In the genomic region with DNA sequence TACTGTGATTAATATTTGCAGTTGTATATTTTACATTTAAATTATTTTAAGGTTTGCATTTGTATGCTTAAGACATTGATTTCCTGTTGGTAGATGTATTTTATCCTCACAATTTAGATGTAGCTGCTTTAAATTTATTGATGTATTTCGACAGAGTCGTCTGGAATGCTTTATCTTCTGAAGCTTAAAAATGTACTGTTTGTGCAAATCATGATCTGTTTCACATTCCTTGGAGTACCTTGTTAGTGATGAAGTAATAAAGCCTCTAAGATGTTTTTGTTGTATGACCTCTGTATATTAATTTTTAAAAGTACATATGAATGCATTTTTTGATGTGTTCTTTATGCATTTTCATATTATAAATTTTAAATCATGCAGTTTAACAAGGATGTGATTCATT, we compare ENCODE assay signal across 8 cellular contexts. TPM values are rescaled to one million over a fixed set of nuclear protein-coding genes. Genes with fewer than 3 reads are reported as not detected.
DNase-seq lines count a peak whose midpoint lies in the region; ATAC-seq and TF ChIP-seq lines count a peak whose summit lies in the region.

No MANE protein-coding gene starts in this region.

- H3K27me3 Mint-ChIP-seq in Caco-2 (ENCODE audit: insufficient read depth, unreplicated experiment) (no peaks in the 10 kb centered on the region), endodermal cell (ENCODE audit: insufficient read depth) (no peaks in the 10 kb centered on the region)

- H3K27me3 ChIP-seq in Caco-2 (replicated peaks; ENCODE audit: control insufficient read depth, insufficient read depth, low read length) (no peaks in the 10 kb centered on the region), OCI-LY3 (ENCODE audit: low read depth, low read length) (no peaks in the 10 kb centered on the region), endodermal cell (ENCODE audit: control insufficient read depth, insufficient read depth, low read length, poor library complexity, severe bottlenecking) (no peaks in the 10 kb centered on the region), neutrophil (no peaks in the 10 kb centered on the region)

- H3K36me3 ChIP-seq in Caco-2 (ENCODE audit: control insufficient read depth, insufficient read depth, low read length) (no peaks in the 10 kb centered on the region; the same call in 1 of the 2 replicates), OCI-LY3 (replicated peaks; ENCODE audit: low read depth, low read length) (peaks cover 61% of the 10 kb centered on the region), endodermal cell (ENCODE audit: control insufficient read depth, insufficient read depth, low read length) (peaks cover 65% of the 10 kb centered on the region), neutrophil (peaks cover 14% of the 10 kb centered on the region)

- TF ChIP-seq CTCF in Caco-2 (IDR thresholded peaks at IDR 0.05; ENCODE audit: insufficient read depth in 1 of 2, low read depth in 1 of 2, low read length in 1 of 2, severe bottlenecking in 1 of 2, unreplicated experiment in 1 of 2) (no peak), OCI-LY3 (IDR thresholded peaks at IDR 0.05; ENCODE audit: low read depth, low read length) (no peak), endodermal cell (conservative IDR thresholded peaks at IDR 0.05) (no peak), neutrophil (IDR thresholded peaks at IDR 0.05) (no peak)

- no peak overlapping the region for H2AFZ ChIP-seq in OCI-LY3 (ENCODE audit: low read depth, low read length)

- H3K4me2 ChIP-seq in OCI-LY3 (ENCODE audit: low read length): peak overlapping the region; percentile 87

- H3K4me3 Mint-ChIP-seq in Caco-2 (ENCODE audit: unreplicated experiment): peak overlapping the region; percentile 86
- H3K4me3 Mint-ChIP-seq in endodermal cell: peak overlapping the region; percentile 95

- H3K36me3 Mint-ChIP-seq in Caco-2 (ENCODE audit: insufficient read depth, unreplicated experiment) (peaks cover 89% of the 10 kb centered on the region), endodermal cell (ENCODE audit: low read depth) (peaks cover 50% of the 10 kb centered on the region)

- H3K27ac ChIP-seq in OCI-LY3 (ENCODE audit: low read length) (peak overlapping the region; percentile 94), endodermal cell (ENCODE audit: low read depth, low read length) (no peak overlapping the region), neutrophil (peak overlapping the region; percentile 98)

- H3K4me1 Mint-ChIP-seq in Caco-2 (ENCODE audit: low read depth, unreplicated experiment) (peaks cover 35% of the 10 kb centered on the region), endodermal cell (peaks cover 29% of the 10 kb centered on the region)

- H3K9me3 Mint-ChIP-seq in Caco-2 (ENCODE audit: unreplicated experiment) (peaks cover 11% of the 10 kb centered on the region), endodermal cell (peaks cover 4% of the 10 kb centered on the region)

- H3K27ac Mint-ChIP-seq in Caco-2 (ENCODE audit: unreplicated experiment): peak overlapping the region; percentile 97
- H3K27ac Mint-ChIP-seq in endodermal cell: peak overlapping the region; percentile 100

- H3K9me3 ChIP-seq in Caco-2 (no peaks in the 10 kb centered on the region), OCI-LY3 (ENCODE audit: insufficient read depth, low read length) (no peaks in the 10 kb centered on the region), endodermal cell (ENCODE audit: control insufficient read depth, low read length) (no peaks in the 10 kb centered on the region), neutrophil (no peaks in the 10 kb centered on the region)

- intact Hi-C loops in Caco-2 (cut with micrococcal nuclease; ENCODE audit: unreplicated experiment): loop anchor here (5.0 kb wide), 2 partner anchors 155 to 235 kb away; no protein-coding TSS in a partner anchor

- no peak for DNase-seq in Caco-2
- no peak for DNase-seq in endodermal cell
- no peak for DNase-seq in effector CD8-positive, alpha-beta T cell (lab: John Stamatoyannopoulos, UW)
- DNase-seq in ecto neural progenitor cell (ENCODE audit: low spot score): no peak
- DNase-seq in anterior cingulate cortex (lab: John Stamatoyannopoulos, UW): no peak

- WGBS in endodermal cell (ENCODE audit: insufficient coverage in 1 of 2, insufficient read length in 1 of 2), 2 experiments: 5 to 9% methylated on average over 2 of the region's 2 CpGs

- CTCF ChIA-PET in Caco-2 (lab: Charles Lee): interaction anchor here (1.4 kb wide), 1 partner anchor 93 kb away, joined by 4 read pairs; no protein-coding TSS in a partner anchor

- H3K9ac ChIP-seq in OCI-LY3 (ENCODE audit: low read length) (peak overlapping the region; percentile 96), endodermal cell (ENCODE audit: extremely low read depth, low read length, poor library complexity, severe bottlenecking) (peak overlapping the region; percentile 100)

- peaks cover 49% of the 10 kb centered on the region for H4K20me1 ChIP-seq in OCI-LY3 (ENCODE audit: insufficient read depth, low read length)

- H3K4me3 ChIP-seq in Caco-2 (ENCODE audit: low read depth, low read length): peak overlapping the region; percentile 51
- peak overlapping the region; percentile 89 for H3K4me3 ChIP-seq in OCI-LY3 (ENCODE audit: low read length)
- peak overlapping the region; percentile 95 for H3K4me3 ChIP-seq in endodermal cell (ENCODE audit: low read length)
- peak overlapping the region; percentile 69 to 83 for H3K4me3 ChIP-seq in neutrophil (ENCODE audit: low read depth in 1 of 2, low read length in 1 of 2)

- no TSS peak for BruUV-seq in Caco-2 (replicated peaks; lab: Mats Ljungman, UMichigan)

- H3K79me2 ChIP-seq in OCI-LY3 (ENCODE audit: low read length): peaks cover 99% of the 10 kb centered on the region

- ATAC-seq in HG03159 (IDR thresholded peaks at IDR 0.05; ENCODE audit: unreplicated experiment): no peak

- POLR2A ChIA-PET in Caco-2 (lab: Charles Lee): interaction anchor here (2.8 kb wide), 1 partner anchor 20 kb away, joined by 55 read pairs; no protein-coding TSS in a partner anchor

- H3K4me1 ChIP-seq in Caco-2: peaks cover 23% of the 10 kb centered on the region
- peaks cover 35% of the 10 kb centered on the region for H3K4me1 ChIP-seq in OCI-LY3 (ENCODE audit: low read length)
- peaks cover 4% of the 10 kb centered on the region for H3K4me1 ChIP-seq in endodermal cell (ENCODE audit: control insufficient read depth, insufficient read depth, low read length)
- H3K4me1 ChIP-seq in neutrophil (ENCODE audit: control insufficient read depth in 1 of 2, insufficient read depth in 1 of 2, low read depth in 1 of 2, low read length in 1 of 2): peaks cover 74 to 75% of the 10 kb centered on the region in 2 experiments

RNA-seq across cellular contexts. Expression of a gene that starts 1.9 kb away (rescaled TPM):
- 85.0 and 108 TPM in 2 replicates for total RNA-seq in Caco-2 (2022)
- total RNA-seq in endodermal cell: 100 to 1,000 TPM; 116 to 127 TPM
- polyA plus RNA-seq in endodermal cell (2013, experiment 1 of 2): 56.2 TPM
- 46.7 TPM for polyA plus RNA-seq in endodermal cell (2013, experiment 2 of 2)
